Comparison of ENCODE assay signal across 19 cellular contexts in the genomic region with DNA sequence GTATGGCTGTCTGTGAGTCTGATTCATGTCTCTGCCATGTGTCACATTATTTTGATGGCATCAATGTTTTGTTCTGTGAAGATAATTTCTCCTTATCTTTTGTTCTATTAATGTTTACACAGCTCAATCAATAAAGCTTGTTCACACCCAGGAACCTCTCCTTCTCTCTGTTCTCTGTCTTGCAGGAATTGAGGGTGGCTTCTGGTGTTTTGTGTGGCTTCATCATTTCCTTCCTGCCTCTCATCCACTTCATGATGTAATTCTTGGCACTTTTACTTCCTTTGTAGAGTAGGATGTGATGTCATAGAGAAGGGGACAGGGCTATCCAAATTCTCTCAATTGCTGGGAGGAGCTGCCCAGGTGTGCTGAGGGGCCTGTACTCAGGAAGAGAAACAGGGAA. TPM values are rescaled to one million over a fixed set of nuclear protein-coding genes. Genes with fewer than 3 reads are reported as not detected.
"Had no signal": no experiment of that assay in that cellular context is flagged by ENCODE, and none has a peak within 500 bp of the region (broad histone marks: within the 10 kb centered on the region; RNA-seq: fewer than 3 reads in every experiment).

No MANE protein-coding gene starts in this region.

- FAIRE-seq: endometrium, islet of Langerhans had no signal

- H3K36me3 Mint-ChIP-seq: memory B cell had no signal

- H3K4me1 Mint-ChIP-seq: activated CD4-positive, alpha-beta memory T cell treated with anti-CD3 and anti-CD28 coated beads, Interleukin-2, amount 10 ng/mL, durations not matched to agents 7 days and 5 days; activated CD4-positive, alpha-beta T cell treated with anti-CD3 and anti-CD28 coated beads for 36 hours; memory B cell; stimulated activated naive CD8-positive, alpha-beta T cell treated with anti-CD3 and anti-CD28 coated beads, Interleukin-15, amount 100 ng/mL, for 72 hours had no signal

- DNase-seq: activated CD4-positive, alpha-beta memory T cell treated with anti-CD3 and anti-CD28 coated beads, Interleukin-2, amount 10 ng/mL, durations not matched to agents 7 days and 5 days; activated CD4-positive, alpha-beta T cell treated with anti-CD3 and anti-CD28 coated beads for 36 hours; activated CD8-positive, alpha-beta memory T cell treated with anti-CD3 and anti-CD28 coated beads, Interleukin-2, amount 50 U/mL, for 48 hours; activated naive CD4-positive, alpha-beta T cell treated with Interleukin-2 at 50 U/mL for 16 hours; esophagus squamous epithelium; foreskin melanocyte; heart right ventricle; ovary; stimulated activated CD4-positive, alpha-beta T cell treated with anti-CD3 and anti-CD28 coated beads, Interleukin-4, amount 100 ng/mL, for 4 hours; stimulated activated naive CD8-positive, alpha-beta T cell treated with anti-CD3 and anti-CD28 coated beads, Interleukin-15, amount 100 ng/mL, for 72 hours had no signal

- H3K27ac Mint-ChIP-seq: activated CD4-positive, alpha-beta memory T cell treated with anti-CD3 and anti-CD28 coated beads, Interleukin-2, amount 10 ng/mL, durations not matched to agents 7 days and 5 days; activated CD4-positive, alpha-beta T cell treated with anti-CD3 and anti-CD28 coated beads for 36 hours; activated T-helper 1 cell treated with anti-CD3 and anti-CD28 coated beads, Interleukin-12 subunit alpha, Interleukin-12 subunit beta, Interleukin-2, Interleukin-4 antibody, amounts not matched to agents 30 ng/mL and 10 ng/mL and 1 ng/mL, durations not matched to agents 14 hours and 24 hours and 36 hours; memory B cell; stimulated activated naive CD8-positive, alpha-beta T cell treated with anti-CD3 and anti-CD28 coated beads, Interleukin-15, amount 100 ng/mL, for 72 hours had no signal

- H3K27ac ChIP-seq: cardiac muscle cell, esophagus squamous epithelium, heart right ventricle, left lung, ovary, thoracic aorta, VCaP had no signal

- H3K4me3 ChIP-seq: cardiac muscle cell, esophagus squamous epithelium, heart right ventricle, left lung, ovary, thoracic aorta had no signal

- H3K36me3 ChIP-seq: esophagus squamous epithelium, heart right ventricle, left lung, ovary, thoracic aorta had no signal

- H3K4me1 ChIP-seq: esophagus squamous epithelium, left lung had no signal

- H3K27me3 Mint-ChIP-seq: activated CD4-positive, alpha-beta memory T cell treated with anti-CD3 and anti-CD28 coated beads, Interleukin-2, amount 10 ng/mL, durations not matched to agents 7 days and 5 days; activated CD4-positive, alpha-beta T cell treated with anti-CD3 and anti-CD28 coated beads for 36 hours; memory B cell; stimulated activated naive CD8-positive, alpha-beta T cell treated with anti-CD3 and anti-CD28 coated beads, Interleukin-15, amount 100 ng/mL, for 72 hours had no signal

- H3K9me3 ChIP-seq: esophagus squamous epithelium, heart right ventricle, left lung, ovary, thoracic aorta had no signal

- H3K27me3 ChIP-seq: cardiac muscle cell, esophagus squamous epithelium, heart right ventricle, left lung, ovary had no signal

- H3K9me3 Mint-ChIP-seq: neural crest cell had no signal

- H3K4me3 Mint-ChIP-seq: activated CD4-positive, alpha-beta memory T cell treated with anti-CD3 and anti-CD28 coated beads, Interleukin-2, amount 10 ng/mL, durations not matched to agents 7 days and 5 days; activated CD4-positive, alpha-beta T cell treated with anti-CD3 and anti-CD28 coated beads for 36 hours; activated T-helper 1 cell treated with anti-CD3 and anti-CD28 coated beads, Interleukin-12 subunit alpha, Interleukin-12 subunit beta, Interleukin-2, Interleukin-4 antibody, amounts not matched to agents 30 ng/mL and 10 ng/mL and 1 ng/mL, durations not matched to agents 14 hours and 24 hours and 36 hours; memory B cell; neural crest cell; stimulated activated naive CD8-positive, alpha-beta T cell treated with anti-CD3 and anti-CD28 coated beads, Interleukin-15, amount 100 ng/mL, for 72 hours had no signal

- ATAC-seq: activated CD4-positive, alpha-beta T cell treated with anti-CD3 and anti-CD28 coated beads for 36 hours; heart right ventricle; left lung; stimulated activated naive CD8-positive, alpha-beta T cell treated with anti-CD3 and anti-CD28 coated beads, Interleukin-15, amount 100 ng/mL, for 72 hours had no signal

RNA-seq across cellular contexts. Expression of a gene that starts 27.2 kb away (rescaled TPM):
- total RNA-seq: activated CD4-positive, alpha-beta memory T cell treated with anti-CD3 and anti-CD28 coated beads, Interleukin-2, amount 10 ng/mL, durations not matched to agents 7 days and 5 days; activated CD4-positive, alpha-beta T cell treated with anti-CD3 and anti-CD28 coated beads for 36 hours; activated T-helper 1 cell treated with anti-CD3 and anti-CD28 coated beads, Interleukin-12 subunit alpha, Interleukin-12 subunit beta, Interleukin-2, Interleukin-4 antibody, amounts not matched to agents 30 ng/mL and 10 ng/mL and 1 ng/mL, durations not matched to agents 14 hours and 24 hours and 36 hours had no signal
